ENCODE assay signal across 7 cellular contexts in genomic region chr1:206288453-206288852, GRCh38.
DNase-seq lines count a peak whose midpoint lies in the region; ATAC-seq, FAIRE-seq and TF ChIP-seq lines count a peak whose summit lies in the region.
"Not testable (repeated sequence)": the region's sequence is repeated elsewhere in the genome, so short reads cannot be mapped to it uniquely, and the experiment has no call there.

No MANE protein-coding gene starts in this region.

- not testable (repeated sequence) for H3K79me1 ChIP-seq in IMR-90 (ENCODE audit: low read depth in 1 of 2, low read length in 2 of 2)

- not testable (repeated sequence) for H2BK15ac ChIP-seq in IMR-90 (ENCODE audit: low read depth, low read length)

- not testable (repeated sequence) for H3K4me2 ChIP-seq in IMR-90 (ENCODE audit: low read depth, low read length); GM12878 (ENCODE audit: control insufficient read depth, insufficient read depth)

- not testable (repeated sequence) for H3K23ac ChIP-seq in IMR-90 (ENCODE audit: low read depth, low read length)

- H2BK20ac ChIP-seq in IMR-90 (ENCODE audit: low read depth, low read length), result not testable (repeated sequence)

- not testable (repeated sequence) for H3K4ac ChIP-seq in IMR-90 (ENCODE audit: low read depth, low read length)

- ATAC-seq in GM19395 (IDR thresholded peaks at IDR 0.05; ENCODE audit: unreplicated experiment) (peak; percentile 47), HG02885 (IDR thresholded peaks at IDR 0.05; ENCODE audit: poor library complexity, unreplicated experiment) (peak; percentile 58), IMR-90 (ENCODE audit: low read depth) (peak; percentile 51; the same call in 1 of the 2 replicates), GM12878 (peak; percentile 64), right lobe of liver (peak; percentile 29 to 55 (median 48))
- ATAC-seq in activated CD8-positive, alpha-beta T cell treated with anti-CD3 and anti-CD28 coated beads for 36 hours, result peak; percentile 80
- ATAC-seq in stimulated activated effector memory CD8-positive, alpha-beta T cell treated with anti-CD3 and anti-CD28 coated beads, Interleukin-12 subunit alpha, Interleukin-12 subunit beta, amount 100 ng/mL, for 72 hours, result peak; percentile 68

- POLR2A ChIA-PET in IMR-90 (lab: Charles Lee; ENCODE audit: unreplicated experiment); activated CD8-positive, alpha-beta T cell treated with anti-CD3 and anti-CD28 coated beads for 36 hours (lab: Charles Lee); GM12878 (lab: Charles Lee): not testable (repeated sequence)

- H3K36me3 ChIP-seq in IMR-90 (ENCODE audit: control insufficient read depth, insufficient read depth, low read length); GM12878 (ENCODE audit: control insufficient read depth in 2 of 2, insufficient read depth in 2 of 2, low read length in 1 of 2); right lobe of liver: not testable (repeated sequence)

- H3K27ac Mint-ChIP-seq in activated CD8-positive, alpha-beta T cell treated with anti-CD3 and anti-CD28 coated beads for 36 hours; stimulated activated effector memory CD8-positive, alpha-beta T cell treated with anti-CD3 and anti-CD28 coated beads, Interleukin-12 subunit alpha, Interleukin-12 subunit beta, amount 100 ng/mL, for 72 hours: not testable (repeated sequence)

- TF ChIP-seq RAD21 in IMR-90 (IDR thresholded peaks at IDR 0.05; ENCODE audit: low read length); GM12878 (IDR thresholded peaks at IDR 0.05; ENCODE audit: insufficient read depth, low read depth, low read length): not testable (repeated sequence)

- H2BK120ac ChIP-seq in IMR-90 (ENCODE audit: low read depth, low read length), result not testable (repeated sequence)

- not testable (repeated sequence) for H3K9ac ChIP-seq in IMR-90 (ENCODE audit: low read depth, low read length); GM12878 (ENCODE audit: control insufficient read depth, insufficient read depth, low read length)

- not testable (repeated sequence) for H3K56ac ChIP-seq in IMR-90 (ENCODE audit: extremely low read depth, insufficient read depth, low read length)

- not testable (repeated sequence) for H3K27me3 ChIP-seq in IMR-90 (ENCODE audit: control insufficient read depth, insufficient read depth, low read length); GM12878 (replicated peaks in 1 of 2; ENCODE audit: control insufficient read depth in 2 of 2, insufficient read depth in 2 of 2, low read length in 1 of 2); right lobe of liver

- H3K4me1 ChIP-seq in IMR-90 (ENCODE audit: control insufficient read depth, insufficient read depth, low read length); GM12878 (ENCODE audit: control insufficient read depth, insufficient read depth, low read length); right lobe of liver: not testable (repeated sequence)

- H3K36me3 Mint-ChIP-seq in activated CD8-positive, alpha-beta T cell treated with anti-CD3 and anti-CD28 coated beads for 36 hours (ENCODE audit: low read depth); stimulated activated effector memory CD8-positive, alpha-beta T cell treated with anti-CD3 and anti-CD28 coated beads, Interleukin-12 subunit alpha, Interleukin-12 subunit beta, amount 100 ng/mL, for 72 hours: not testable (repeated sequence)

- not testable (repeated sequence) for H2AK9ac ChIP-seq in IMR-90 (replicated peaks; ENCODE audit: low read depth, low read length, poor library complexity)

- not testable (repeated sequence) for H3K18ac ChIP-seq in IMR-90 (ENCODE audit: low read depth, low read length)

- in situ Hi-C loops in IMR-90 (cut with MboI; ENCODE audit: low sequenced_read_pairs); GM12878 (cut with MboI): not testable (repeated sequence)

- WGBS in IMR-90 (ENCODE audit: extremely low coverage in 2 of 2, insufficient read length in 1 of 2), 2 experiments, result no CpG with 5 or more reads among the region's 3 CpGs
- no CpG with 5 or more reads among the region's 3 CpGs for WGBS in GM12878 (ENCODE audit: insufficient coverage, insufficient replicate concordance, low lambda C conversion rate, missing lambda C conversion rate)
- WGBS in right lobe of liver (ENCODE audit: insufficient coverage, low coverage, low lambda C conversion rate, missing lambda C conversion rate), result no CpG with 5 or more reads among the region's 3 CpGs

- H4K91ac ChIP-seq in IMR-90 (ENCODE audit: insufficient read depth, low read depth, low read length), result not testable (repeated sequence)

- H4K20me1 ChIP-seq in IMR-90 (ENCODE audit: insufficient read depth, low read length); GM12878 (ENCODE audit: control insufficient read depth, insufficient read depth): not testable (repeated sequence)

- H4K8ac ChIP-seq in IMR-90 (ENCODE audit: low read depth in 2 of 2, low read length in 2 of 2), result not testable (repeated sequence)

- not testable (repeated sequence) for H3K9me3 ChIP-seq in IMR-90 (ENCODE audit: control insufficient read depth, insufficient read depth, low read length); GM12878 (replicated peaks; ENCODE audit: control insufficient read depth, insufficient read depth, low read length); right lobe of liver

- not testable (repeated sequence) for TF ChIP-seq CTCF in IMR-90 (conservative IDR thresholded peaks at IDR 0.05; ENCODE audit: low read depth, low read length); activated CD8-positive, alpha-beta T cell treated with anti-CD3 and anti-CD28 coated beads for 36 hours (IDR thresholded peaks at IDR 0.05); GM12878 (IDR thresholded peaks at IDR 0.05 in 2 of 3, conservative IDR thresholded peaks at IDR 0.05 in 1 of 3; ENCODE audit: control insufficient read depth in 2 of 3, extremely low read depth in 1 of 3, insufficient read depth in 1 of 3, low read depth in 3 of 3, low read length in 3 of 3); right lobe of liver (IDR thresholded peaks at IDR 0.05)

- CTCF ChIA-PET in IMR-90 (lab: Yijun Ruan, JAX); activated CD8-positive, alpha-beta T cell treated with anti-CD3 and anti-CD28 coated beads for 36 hours (lab: Charles Lee); GM12878 (lab: Yijun Ruan, JAX): not testable (repeated sequence)

- SMC1A ChIA-PET in GM12878 (lab: Charles Lee; ENCODE audit: uncharacterized antibody, unreplicated experiment), result not testable (repeated sequence)

- not testable (repeated sequence) for H3K14ac ChIP-seq in IMR-90 (replicated peaks; ENCODE audit: low read depth, low read length)

- RAD21 ChIA-PET in GM12878 (lab: Charles Lee; ENCODE audit: unreplicated experiment), result not testable (repeated sequence)

- H4K5ac ChIP-seq in IMR-90 (ENCODE audit: low read depth, low read length), result not testable (repeated sequence)

- not testable (repeated sequence) for TF ChIP-seq EP300 in GM12878 (IDR thresholded peaks at IDR 0.05; ENCODE audit: borderline replicate concordance in 1 of 2, control insufficient read depth in 1 of 2, low read depth in 2 of 2, low read length in 2 of 2)

- not testable (repeated sequence) for H3K27ac ChIP-seq in IMR-90 (ENCODE audit: insufficient read depth, low read length); GM12878 (ENCODE audit: control insufficient read depth, insufficient read depth); right lobe of liver

- H3K4me3 ChIP-seq in IMR-90 (ENCODE audit: insufficient read depth, low read depth, low read length); GM12878; right lobe of liver: not testable (repeated sequence)

- H3K79me2 ChIP-seq in GM12878 (ENCODE audit: control insufficient read depth, insufficient read depth, low read length), result not testable (repeated sequence)

- dilution Hi-C loops in IMR-90 (cut with HindIII; ENCODE audit: low sequenced_read_pairs, unreplicated experiment), result not testable (repeated sequence)

- not testable (repeated sequence) for BruUV-seq in IMR-90 (replicated peaks; lab: Mats Ljungman, UMichigan); GM12878 (replicated peaks; lab: Mats Ljungman, UMichigan)

- not testable (repeated sequence) for TF ChIP-seq POLR2A in IMR-90 (IDR thresholded peaks at IDR 0.05; ENCODE audit: low read depth, low read length); GM12878 (IDR thresholded peaks at IDR 0.05; ENCODE audit: low read depth, low read length); right lobe of liver (IDR thresholded peaks at IDR 0.05)

- not testable (repeated sequence) for H2AK5ac ChIP-seq in IMR-90 (ENCODE audit: low read depth, low read length)

- intact Hi-C loops in IMR-90 (cut with micrococcal nuclease); activated CD8-positive, alpha-beta T cell treated with anti-CD3 and anti-CD28 coated beads for 36 hours (cut with micrococcal nuclease); GM12878 (cut with micrococcal nuclease; ENCODE audit: unreplicated experiment); right lobe of liver (cut with DNase I): not testable (repeated sequence)

- DNase-seq in IMR-90; activated CD8-positive, alpha-beta T cell treated with anti-CD3 and anti-CD28 coated beads for 36 hours; GM12878 (ENCODE audit: low read depth, low spot score); right lobe of liver; stimulated activated effector memory CD8-positive, alpha-beta T cell treated with anti-CD3 and anti-CD28 coated beads, Interleukin-12 subunit alpha, Interleukin-12 subunit beta, amount 100 ng/mL, for 72 hours (ENCODE audit: low spot score in 2 of 2): not testable (repeated sequence)

- H3K27me3 Mint-ChIP-seq in activated CD8-positive, alpha-beta T cell treated with anti-CD3 and anti-CD28 coated beads for 36 hours, result not testable (repeated sequence)

- not testable (repeated sequence) for FAIRE-seq in GM12878 (lab: Jason Lieb, UNC)

- not testable (repeated sequence) for H2BK5ac ChIP-seq in IMR-90 (ENCODE audit: low read depth, low read length, poor library complexity, severe bottlenecking)

- not testable (repeated sequence) for H3K4me3 Mint-ChIP-seq in activated CD8-positive, alpha-beta T cell treated with anti-CD3 and anti-CD28 coated beads for 36 hours; stimulated activated effector memory CD8-positive, alpha-beta T cell treated with anti-CD3 and anti-CD28 coated beads, Interleukin-12 subunit alpha, Interleukin-12 subunit beta, amount 100 ng/mL, for 72 hours

- not testable (repeated sequence) for H3K9me1 ChIP-seq in IMR-90 (ENCODE audit: insufficient read depth, low read length)

- H3K9me3 Mint-ChIP-seq in activated CD8-positive, alpha-beta T cell treated with anti-CD3 and anti-CD28 coated beads for 36 hours; stimulated activated effector memory CD8-positive, alpha-beta T cell treated with anti-CD3 and anti-CD28 coated beads, Interleukin-12 subunit alpha, Interleukin-12 subunit beta, amount 100 ng/mL, for 72 hours: not testable (repeated sequence)

- not testable (repeated sequence) for H2AFZ ChIP-seq in IMR-90 (replicated peaks; ENCODE audit: low read length, poor library complexity); GM12878 (ENCODE audit: control insufficient read depth, low read depth, low read length)

- H3K4me1 Mint-ChIP-seq in activated CD8-positive, alpha-beta T cell treated with anti-CD3 and anti-CD28 coated beads for 36 hours (ENCODE audit: low read depth); stimulated activated effector memory CD8-positive, alpha-beta T cell treated with anti-CD3 and anti-CD28 coated beads, Interleukin-12 subunit alpha, Interleukin-12 subunit beta, amount 100 ng/mL, for 72 hours: not testable (repeated sequence)
